Comparison of ENCODE assay signal across 14 cellular contexts in genomic region chr10:52257692-52258075, GRCh38. TPM values are rescaled to one million over a fixed set of nuclear protein-coding genes. Genes with fewer than 3 reads are reported as not detected.
A peak's percentile ranks its signal among the peaks of the same experiment; 100 is the strongest.
DNase-seq lines count a peak whose midpoint lies in the region; ATAC-seq and FAIRE-seq lines count a peak whose summit lies in the region.
"Had no signal": no experiment of that assay in that cellular context is flagged by ENCODE, and none has a peak within 500 bp of the region (broad histone marks: within the 10 kb centered on the region; RNA-seq: fewer than 3 reads in every experiment).

No MANE protein-coding gene starts in this region.

- H3K9me3 Mint-ChIP-seq in activated naive CD4-positive, alpha-beta T cell treated with anti-CD3 and anti-CD28 coated beads, Interleukin-2, amount 50 U/mL, for 72 hours: no peaks in the 10 kb centered on the region
- H3K9me3 Mint-ChIP-seq: WTC11 had no signal

- peak; percentile 61 for ATAC-seq in GM18868 (IDR thresholded peaks at IDR 0.05; ENCODE audit: unreplicated experiment)
- peak; percentile 91 for ATAC-seq in GM21526 (IDR thresholded peaks at IDR 0.05; ENCODE audit: low FRiP score, unreplicated experiment)
- ATAC-seq in HG03025 (IDR thresholded peaks at IDR 0.05; ENCODE audit: low FRiP score, unreplicated experiment): peak; percentile 79
- peak; percentile 85 for ATAC-seq in HG03571 (IDR thresholded peaks at IDR 0.05; ENCODE audit: unreplicated experiment)
- ATAC-seq in activated naive CD4-positive, alpha-beta T cell treated with anti-CD3 and anti-CD28 coated beads, Interleukin-2, amount 50 U/mL, for 72 hours: no peak
- ATAC-seq: HepG2, WTC11 had no signal

- no peak for DNase-seq in RCC 7860 (ENCODE audit: low spot score)
- no peak for DNase-seq in 8988T
- DNase-seq in activated naive CD4-positive, alpha-beta T cell treated with anti-CD3 and anti-CD28 coated beads, Interleukin-2, amount 50 U/mL, for 72 hours (ENCODE audit: low spot score in 2 of 2): no peak
- DNase-seq in NOMO-1 (lab: John Stamatoyannopoulos, UW; ENCODE audit: unreplicated experiment in 2 of 2): no peak
- DNase-seq: dorsolateral prefrontal cortex, NCI-H146, NCI-H774, spleen had no signal

- no peak for FAIRE-seq in RCC 7860 (lab: Jason Lieb, UNC)
- FAIRE-seq: HepG2 had no signal

- no peaks in the 10 kb centered on the region for H3K36me3 Mint-ChIP-seq in activated naive CD4-positive, alpha-beta T cell treated with anti-CD3 and anti-CD28 coated beads, Interleukin-2, amount 50 U/mL, for 72 hours
- H3K36me3 Mint-ChIP-seq: WTC11 had no signal

- no peak overlapping the region for H3K27ac Mint-ChIP-seq in activated naive CD4-positive, alpha-beta T cell treated with anti-CD3 and anti-CD28 coated beads, Interleukin-2, amount 50 U/mL, for 72 hours
- H3K27ac Mint-ChIP-seq: WTC11 had no signal

RNA-seq across cellular contexts. Expression of gene DKK1, which starts 56.4 kb away (rescaled TPM):
- total RNA-seq in activated naive CD4-positive, alpha-beta T cell treated with anti-CD3 and anti-CD28 coated beads, Interleukin-2, amount 50 U/mL, for 72 hours: not detected

Comparison
In these comparisons a context has a peak if more than half of its experiments do, and no peak if none do; other contexts are left out.
1. ATAC-seq: peak in GM18868 (single experiment), GM21526 (single experiment), HG03025 (single experiment) and HG03571 (single experiment); none in activated naive CD4-positive, alpha-beta T cell treated with anti-CD3 and anti-CD28 coated beads, Interleukin-2, amount 50 U/mL, for 72 hours (0 of 2).